Comparison of ENCODE assay signal across 9 cellular contexts in the genomic region with DNA sequence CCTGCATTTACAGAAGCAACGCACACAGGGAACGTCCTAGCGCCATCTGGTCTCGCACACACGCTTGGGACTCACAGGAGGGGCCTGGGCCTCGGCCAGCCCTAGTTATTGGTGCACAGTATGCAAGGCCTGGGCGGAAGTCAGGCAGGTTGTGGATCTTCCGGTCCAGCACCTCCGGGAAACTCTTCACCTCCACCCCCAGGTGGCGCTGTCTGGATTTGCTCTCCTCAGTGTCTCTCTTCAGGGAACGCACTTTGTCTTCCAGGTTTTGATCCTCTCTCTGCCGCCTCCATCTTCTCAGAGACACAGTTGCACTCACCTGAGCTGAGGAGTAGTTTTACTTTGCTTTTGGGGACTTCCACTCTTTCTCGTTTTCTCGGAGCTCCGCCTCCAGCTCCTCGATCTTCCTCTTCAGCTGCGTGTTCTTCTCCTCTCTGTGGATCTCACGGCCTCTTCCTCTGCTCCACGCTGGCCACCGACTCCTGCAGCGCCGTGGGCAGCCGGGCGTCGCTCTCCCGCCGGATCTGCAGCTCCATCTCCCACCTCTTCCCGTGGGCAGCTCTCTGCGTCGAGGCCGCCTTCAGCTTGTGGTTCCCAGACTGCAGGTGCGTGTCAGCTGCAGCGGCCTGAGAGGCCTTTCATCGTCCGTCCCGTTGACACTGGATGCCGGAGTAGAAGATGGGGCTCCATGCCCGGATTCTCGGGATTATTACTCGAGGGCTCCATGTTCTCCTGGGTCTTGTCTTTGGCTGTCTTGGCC.
A peak's percentile ranks its signal among the peaks of the same experiment; 100 is the strongest.
DNase-seq lines count a peak whose midpoint lies in the region; ATAC-seq and TF ChIP-seq lines count a peak whose summit lies in the region.
"Had no signal": no experiment of that assay in that cellular context is flagged by ENCODE, and none has a peak within 500 bp of the region (broad histone marks: within the 10 kb centered on the region; RNA-seq: fewer than 3 reads in every experiment).

No MANE protein-coding gene starts in this region.

- TF ChIP-seq POLR2A in gastrocnemius medialis (IDR thresholded peaks at IDR 0.05): no peak
- TF ChIP-seq POLR2A in esophagus squamous epithelium (IDR thresholded peaks at IDR 0.05): no peak

- H3K27me3 ChIP-seq in gastrocnemius medialis (no peaks in the 10 kb centered on the region), esophagus squamous epithelium (no peaks in the 10 kb centered on the region)

- ATAC-seq in GM18873 (IDR thresholded peaks at IDR 0.05; ENCODE audit: low FRiP score, unreplicated experiment): no peak
- no peak for ATAC-seq in gastrocnemius medialis
- ATAC-seq: left lung had no signal

- H3K9me3 ChIP-seq in gastrocnemius medialis (no peaks in the 10 kb centered on the region), esophagus squamous epithelium (peaks cover 0 to 15% (median 0%) of the 10 kb centered on the region in 3 donors)
- H3K9me3 ChIP-seq: left lung had no signal

- in situ Hi-C loops in gastrocnemius medialis (cut with MboI; ENCODE audit: low sequenced_read_pairs in 4 of 4): no loop called here

- peaks cover 2% of the 10 kb centered on the region for H3K4me1 Mint-ChIP-seq in activated naive CD8-positive, alpha-beta T cell (ENCODE audit: low read depth)

- no peak overlapping the region for H3K4me3 ChIP-seq in gastrocnemius medialis
- no peak overlapping the region for H3K4me3 ChIP-seq in esophagus squamous epithelium
- H3K4me3 ChIP-seq: left lung had no signal

- H3K9me3 Mint-ChIP-seq in activated naive CD8-positive, alpha-beta T cell (ENCODE audit: low read depth): no peaks in the 10 kb centered on the region

- no peak overlapping the region for H3K4me3 Mint-ChIP-seq in activated naive CD8-positive, alpha-beta T cell

- DNase-seq in NCI-H1105 treated with DMSO at 0.1 percent for 48 hours (lab: John Stamatoyannopoulos, UW) (peak; percentile 23), NCI-H1105 (lab: John Stamatoyannopoulos, UW) (no peak), SK-N-DZ (ENCODE audit: low spot score) (peak; percentile 27), gastrocnemius medialis (no peak), esophagus squamous epithelium (lab: John Stamatoyannopoulos, UW) (no peak)
- DNase-seq in stimulated activated CD8-positive, alpha-beta memory T cell treated with anti-CD3 and anti-CD28 coated beads, Interleukin-2, amount 100 ng/mL, for 48 hours (ENCODE audit: low read depth in 2 of 2): peak; percentile 46 to 63

- 85 to 88% methylated on average over 25 to 38 of the region's 40 CpGs for WGBS in esophagus squamous epithelium, 2 donors

- H3K27me3 Mint-ChIP-seq in activated naive CD8-positive, alpha-beta T cell: peaks cover 2% of the 10 kb centered on the region

- no peaks in the 10 kb centered on the region for H3K4me1 ChIP-seq in gastrocnemius medialis
- H3K4me1 ChIP-seq in esophagus squamous epithelium: no peaks in the 10 kb centered on the region
- H3K4me1 ChIP-seq: left lung had no signal

- no peaks in the 10 kb centered on the region for H3K36me3 Mint-ChIP-seq in activated naive CD8-positive, alpha-beta T cell

- TF ChIP-seq CTCF in gastrocnemius medialis (IDR thresholded peaks at IDR 0.05 in 4 of 5, conservative IDR thresholded peaks at IDR 0.05 in 1 of 5) (no peak), esophagus squamous epithelium (IDR thresholded peaks at IDR 0.05) (peak in 3 of 6 experiments; percentile 10 to 23 (median 22))

- intact Hi-C loops in gastrocnemius medialis (cut with DNase I; ENCODE audit: low total_unique reads): no loop called here
- intact Hi-C loops in esophagus squamous epithelium (cut with DNase I): no loop called here

- H3K27ac Mint-ChIP-seq in activated naive CD8-positive, alpha-beta T cell: peak overlapping the region; percentile 50

- H3K27ac ChIP-seq in gastrocnemius medialis (no peak overlapping the region), esophagus squamous epithelium (no peak overlapping the region)
- H3K27ac ChIP-seq: left lung had no signal

- no peaks in the 10 kb centered on the region for H3K36me3 ChIP-seq in gastrocnemius medialis
- H3K36me3 ChIP-seq in esophagus squamous epithelium: no peaks in the 10 kb centered on the region
- H3K36me3 ChIP-seq: left lung had no signal

Comparison
In these comparisons a context has a peak if more than half of its experiments do, and no peak if none do; other contexts are left out.
1. DNase-seq: peak in NCI-H1105 treated with DMSO at 0.1 percent for 48 hours (single experiment), SK-N-DZ (single experiment) and stimulated activated CD8-positive, alpha-beta memory T cell treated with anti-CD3 and anti-CD28 coated beads, Interleukin-2, amount 100 ng/mL, for 48 hours (2 of 2); none in NCI-H1105 (single experiment), gastrocnemius medialis (0 of 2) and esophagus squamous epithelium (single experiment).